Comparison of ENCODE assay signal across 9 cellular contexts in genomic region chr12:130873106-130873795, GRCh38. TPM values are rescaled to one million over a fixed set of nuclear protein-coding genes. Genes with fewer than 3 reads are reported as not detected.
A peak's percentile ranks its signal among the peaks of the same experiment; 100 is the strongest.
DNase-seq lines count a peak whose midpoint lies in the region; ATAC-seq, FAIRE-seq and TF ChIP-seq lines count a peak whose summit lies in the region.
"Had no signal": no experiment of that assay in that cellular context is flagged by ENCODE, and none has a peak within 500 bp of the region (broad histone marks: within the 10 kb centered on the region; RNA-seq: fewer than 3 reads in every experiment).

No MANE protein-coding gene starts in this region.

- peaks cover 8% of the 10 kb centered on the region for H4K20me1 ChIP-seq in K562 (replicated peaks; ENCODE audit: control insufficient read depth, insufficient read depth, low read length)

- H4K8ac ChIP-seq in mesenchymal stem cell (ENCODE audit: low read length) = no peak overlapping the region

- in situ Hi-C loops in K562 (cut with MboI) = no loop called here

- no peak overlapping the region for H2BK5ac ChIP-seq in mesenchymal stem cell (ENCODE audit: low read depth, low read length, poor library complexity, severe bottlenecking)

- peak overlapping the region; percentile 96 for H3K4me2 ChIP-seq in K562 (ENCODE audit: insufficient read depth, low read length)
- peak overlapping the region; percentile 87 for H3K4me2 ChIP-seq in mesenchymal stem cell (ENCODE audit: low read length, poor library complexity, severe bottlenecking)

- H3K27me3 ChIP-seq in left ventricle myocardium inferior (ENCODE audit: low read depth) = no peaks in the 10 kb centered on the region
- H3K27me3 ChIP-seq in K562 (ENCODE audit: control insufficient read depth in 2 of 2, insufficient read depth in 2 of 2, low read length in 2 of 2) = no peaks in the 10 kb centered on the region
- no peaks in the 10 kb centered on the region for H3K27me3 ChIP-seq in mesenchymal stem cell (ENCODE audit: control insufficient read depth in 1 of 2, insufficient read depth in 1 of 2, low read length in 2 of 2)

- no peak overlapping the region for H3K18ac ChIP-seq in mesenchymal stem cell (ENCODE audit: low read depth in 1 of 2, low read length in 2 of 2)

- H3K27ac ChIP-seq in left ventricle myocardium inferior (replicated peaks) (no peak overlapping the region), K562 (ENCODE audit: extremely low read depth, low read depth, low read length) (peak overlapping the region; percentile 93), mesenchymal stem cell (ENCODE audit: low read length, poor library complexity, severe bottlenecking) (no peak overlapping the region)

- WGBS in K562 (ENCODE audit: insufficient coverage, low coverage, missing lambda C conversion rate) = 0% methylated on average over 4 of the region's 4 CpGs
- 51% methylated on average over 4 of the region's 4 CpGs for WGBS in mesenchymal stem cell

- no peak for TF ChIP-seq POLR2A in K562 (conservative IDR thresholded peaks at IDR 0.05)

- peak overlapping the region; percentile 97 to 99 for H3K9ac ChIP-seq in K562 (ENCODE audit: insufficient read depth in 1 of 2, low read depth in 2 of 2, low read length in 2 of 2)
- H3K9ac ChIP-seq in mesenchymal stem cell (ENCODE audit: low read length) = peak overlapping the region; percentile 99

- no peak for DNase-seq in left ventricle myocardium inferior
- DNase-seq in Right ventricle myocardium superior = no peak
- DNase-seq in K562 (ENCODE audit: extremely low read depth in 1 of 4, low spot score in 3 of 4) = no peak
- no peak for DNase-seq in mesenchymal stem cell
- no peak for DNase-seq in HPDE6-E6E7 (ENCODE audit: extremely low spot score)
- no peak for DNase-seq in NCI-H2227 treated with DMSO at 0.1 percent for 48 hours (lab: John Stamatoyannopoulos, UW)

- H2AFZ ChIP-seq in K562 (ENCODE audit: low read depth, low read length) (no peak overlapping the region), mesenchymal stem cell (ENCODE audit: low read depth, low read length) (no peak overlapping the region)

- H2BK120ac ChIP-seq in mesenchymal stem cell (ENCODE audit: low read depth, low read length) = no peak overlapping the region

- no peak for TF ChIP-seq EP300 in K562 (IDR thresholded peaks at IDR 0.05; ENCODE audit: low read length)

- no peak overlapping the region for H2AK5ac ChIP-seq in mesenchymal stem cell (ENCODE audit: low read length, severe bottlenecking)

- H3K4me3 ChIP-seq in left ventricle myocardium inferior (peak overlapping the region; percentile 85), K562 (peak overlapping the region; percentile 81), mesenchymal stem cell (ENCODE audit: insufficient read depth in 1 of 2, low read depth in 1 of 2, low read length in 2 of 2) (peak overlapping the region in 1 of 2 experiments; percentile 99)

- H2BK15ac ChIP-seq in mesenchymal stem cell (ENCODE audit: low read depth, poor library complexity, severe bottlenecking) = no peak overlapping the region

- H3K4me1 ChIP-seq in left ventricle myocardium inferior (peaks cover 37% of the 10 kb centered on the region), K562 (replicated peaks in 1 of 2; ENCODE audit: control insufficient read depth in 2 of 2, insufficient read depth in 2 of 2, low read length in 2 of 2) (peaks cover 35 to 37% of the 10 kb centered on the region in 2 experiments; a peak in 4 of 5 replicates), mesenchymal stem cell (ENCODE audit: control insufficient read depth, insufficient read depth, low read depth, low read length) (peaks cover 11% of the 10 kb centered on the region)

- CTCF ChIA-PET in K562 (lab: Yijun Ruan, JAX; ENCODE audit: low intra/inter-chr PET ratio) = interaction anchor here (0.6 kb wide), 1 partner anchor 1010 kb away, joined by 3 read pairs; no protein-coding TSS in a partner anchor

- H3K4ac ChIP-seq in mesenchymal stem cell (ENCODE audit: low read depth in 1 of 2, low read length in 2 of 2) = no peak overlapping the region

- no peaks in the 10 kb centered on the region for H3K9me3 ChIP-seq in left ventricle myocardium inferior (replicated peaks)
- H3K9me3 ChIP-seq in K562 (replicated peaks; ENCODE audit: control insufficient read depth, insufficient read depth, low read depth, low read length) = no peaks in the 10 kb centered on the region
- no peaks in the 10 kb centered on the region for H3K9me3 ChIP-seq in mesenchymal stem cell (ENCODE audit: control insufficient read depth, low read length)

- peak overlapping the region in 1 of 2 experiments; percentile 48 for H3K14ac ChIP-seq in mesenchymal stem cell (ENCODE audit: low read length in 2 of 2)

- no peaks in the 10 kb centered on the region for H3K79me1 ChIP-seq in mesenchymal stem cell (replicated peaks; ENCODE audit: low read length, poor library complexity, severe bottlenecking)

- H4K91ac ChIP-seq in mesenchymal stem cell (ENCODE audit: low read length) = no peak overlapping the region

- no peak for ATAC-seq in Right ventricle myocardium superior (ENCODE audit: poor library complexity)
- ATAC-seq in K562 = no peak
- ATAC-seq in HG03095 (IDR thresholded peaks at IDR 0.05; ENCODE audit: unreplicated experiment) = no peak
- no peak for ATAC-seq in GM18870 (IDR thresholded peaks at IDR 0.05; ENCODE audit: unreplicated experiment)

- FAIRE-seq in K562 (lab: Jason Lieb, UNC) = peak; percentile 11
- FAIRE-seq: endometrium had no signal

- H3K36me3 ChIP-seq in left ventricle myocardium inferior = peaks cover 42% of the 10 kb centered on the region
- peaks cover 51% of the 10 kb centered on the region for H3K36me3 ChIP-seq in K562 (ENCODE audit: control insufficient read depth, insufficient read depth, low read length)
- peaks cover 16 to 49% of the 10 kb centered on the region in 2 experiments for H3K36me3 ChIP-seq in mesenchymal stem cell (ENCODE audit: control insufficient read depth in 1 of 2, insufficient read depth in 2 of 2, low read depth in 1 of 2, low read length in 2 of 2)

- H2BK12ac ChIP-seq in mesenchymal stem cell (ENCODE audit: low read length in 2 of 2) = no peak overlapping the region

- BruUV-seq in K562 (replicated peaks; lab: Mats Ljungman, UMichigan) = TSS peak; percentile 43

- no peak for TF ChIP-seq RAD21 in K562 (CRISPR knock-in tag; conservative IDR thresholded peaks at IDR 0.05 in 1 of 2, IDR thresholded peaks at IDR 0.05 in 1 of 2)

- H3K79me2 ChIP-seq in K562 (ENCODE audit: control insufficient read depth, insufficient read depth, low read length) = peaks cover 51% of the 10 kb centered on the region

- H3K23ac ChIP-seq in mesenchymal stem cell (ENCODE audit: low read length in 2 of 2) = no peak overlapping the region

- POLR2A ChIA-PET in K562 (lab: Yijun Ruan, JAX) = interaction anchor here (0.6 to 1.0 kb wide), 4 partner anchors 11 to 1042 kb away, joined by 3 read pairs; no protein-coding TSS in a partner anchor

- no peak for TF ChIP-seq CTCF in left ventricle myocardium inferior (IDR thresholded peaks at IDR 0.05; ENCODE audit: borderline replicate concordance)
- no peak for TF ChIP-seq CTCF in K562 (IDR thresholded peaks at IDR 0.05 in 2 of 3, conservative IDR thresholded peaks at IDR 0.05 in 1 of 3; ENCODE audit: insufficient read depth in 2 of 3, low read depth in 1 of 3, low read length in 3 of 3)

- intact Hi-C loops in left ventricle myocardium inferior (cut with micrococcal nuclease) (no loop called here), Right ventricle myocardium superior (cut with DNase I) (no loop called here), K562 (cut with micrococcal nuclease) (no loop called here)

- no peaks in the 10 kb centered on the region for H3K9me1 ChIP-seq in K562 (ENCODE audit: control insufficient read depth, insufficient read depth, low read length)

RNA-seq across cellular contexts. Expression of gene RAN, which starts 1.4 kb away (rescaled TPM):
- total RNA-seq in left ventricle myocardium inferior (246 TPM), Right ventricle myocardium superior (225 TPM), K562 (2014; rRNA removed) (1,828 and 1,851 TPM in 2 replicates), K562 (2014; rRNA removed; fragmentation: Illumina TruSeq; extraction: Trizol) (1,816 and 1,953 TPM in 2 replicates), K562 (2015; rRNA removed; fragmentation: Illumina TruSeq; extraction: Trizol) (1,595 and 1,687 TPM in 2 replicates), K562 (2021) (1,900 and 2,011 TPM in 2 replicates)
- 426 and 544 TPM in 2 replicates for total RNA-seq in K562 (2011; cell fraction: chromatin; rRNA removed; ENCODE audit: low replicate concordance)
- 304 and 396 TPM in 2 replicates for total RNA-seq in K562 (2011; cell fraction: nucleolus; rRNA removed)
- 538 and 566 TPM in 2 replicates for total RNA-seq in K562 (2011; cell fraction: nucleoplasm; rRNA removed)
- polyA plus RNA-seq in K562 (2011; rRNA removed) (2,715 and 3,820 TPM in 2 replicates), K562 (2014; fragmentation: Illumina TruSeq; extraction: Trizol) (2,154 and 2,300 TPM in 2 replicates), K562 (2014; fragmentation: Nextera tagmentation; extraction: Ambion mirVana) (1,000 to 10,000 TPM; 3,304 to 3,469 TPM), K562 (2014; rRNA removed) (2,326 and 2,761 TPM in 2 replicates)
- polyA plus RNA-seq in K562 (2011; cell fraction: cytosol; rRNA removed) = 1,510 and 2,406 TPM in 2 replicates
- polyA plus RNA-seq in K562 (2011; cell fraction: nucleus; rRNA removed) = 920 and 1,503 TPM in 2 replicates
- polyA plus RNA-seq in K562 (2012) = 1,349 and 2,558 TPM in 2 replicates
- 3,000 and 3,145 TPM in 2 replicates for polyA minus RNA-seq in K562 (2011; rRNA and poly(A)+ RNA removed)
- 636 and 826 TPM in 2 replicates for polyA minus RNA-seq in K562 (2011; cell fraction: cytosol; rRNA and poly(A)+ RNA removed)
- 110 and 239 TPM in 2 replicates for polyA minus RNA-seq in K562 (2011; cell fraction: nucleus; rRNA and poly(A)+ RNA removed)
- 308 TPM for polyA plus RNA-seq in mesenchymal stem cell (2013, experiment 1 of 2)
- 307 TPM for polyA plus RNA-seq in mesenchymal stem cell (2013, experiment 2 of 2)

RNA-seq across cellular contexts. Expression of gene STX2, which starts 34.2 kb away (rescaled TPM):
- total RNA-seq in left ventricle myocardium inferior = 11.1 TPM
- total RNA-seq in Right ventricle myocardium superior = 11.4 TPM
- total RNA-seq in K562 (2011; cell fraction: chromatin; rRNA removed; ENCODE audit: low replicate concordance) = 42.7 and 128 TPM in 2 replicates
- total RNA-seq in K562 (2011; cell fraction: nucleolus; rRNA removed) = 25.8 and 32.5 TPM in 2 replicates
- 46.3 and 62.1 TPM in 2 replicates for total RNA-seq in K562 (2011; cell fraction: nucleoplasm; rRNA removed)
- total RNA-seq in K562 (2014; rRNA removed) = 24.6 and 25.8 TPM in 2 replicates
- 35.0 and 38.5 TPM in 2 replicates for total RNA-seq in K562 (2014; rRNA removed; fragmentation: Illumina TruSeq; extraction: Trizol)
- 29.1 and 32.7 TPM in 2 replicates for total RNA-seq in K562 (2015; rRNA removed; fragmentation: Illumina TruSeq; extraction: Trizol)
- total RNA-seq in K562 (2021) = 24.4 and 25.0 TPM in 2 replicates
- 48.8 and 54.6 TPM in 2 replicates for polyA plus RNA-seq in K562 (2011; rRNA removed)
- polyA plus RNA-seq in K562 (2011; cell fraction: cytosol; rRNA removed) = 13.2 and 34.8 TPM in 2 replicates
- 83.4 and 119 TPM in 2 replicates for polyA plus RNA-seq in K562 (2011; cell fraction: nucleus; rRNA removed)
- polyA plus RNA-seq in K562 (2012) = 22.5 and 23.5 TPM in 2 replicates
- 29.7 and 34.9 TPM in 2 replicates for polyA plus RNA-seq in K562 (2014; fragmentation: Illumina TruSeq; extraction: Trizol)
- 10 to 100 TPM; 22.2 to 24.7 TPM for polyA plus RNA-seq in K562 (2014; fragmentation: Nextera tagmentation; extraction: Ambion mirVana)
- polyA plus RNA-seq in K562 (2014; rRNA removed) = 30.3 and 30.8 TPM in 2 replicates
- 34.8 and 38.8 TPM in 2 replicates for polyA minus RNA-seq in K562 (2011; rRNA and poly(A)+ RNA removed)
- polyA minus RNA-seq in K562 (2011; cell fraction: cytosol; rRNA and poly(A)+ RNA removed) = 10.6 and 13.2 TPM in 2 replicates
- 14.7 and 29.1 TPM in 2 replicates for polyA minus RNA-seq in K562 (2011; cell fraction: nucleus; rRNA and poly(A)+ RNA removed)
- polyA plus RNA-seq in mesenchymal stem cell (2013, experiment 1 of 2) = 45.7 TPM
- polyA plus RNA-seq in mesenchymal stem cell (2013, experiment 2 of 2) = 44.7 TPM
